8 cellular contexts compared by ENCODE assay signal in genomic region chr17:46265972-46266655, GRCh38. TPM values are rescaled to one million over a fixed set of nuclear protein-coding genes. Genes with fewer than 3 reads are reported as not detected.
DNase-seq lines count a peak whose midpoint lies in the region; ATAC-seq, FAIRE-seq and TF ChIP-seq lines count a peak whose summit lies in the region.
"Not testable (repeated sequence)": the region's sequence is repeated elsewhere in the genome, so short reads cannot be mapped to it uniquely, and the experiment has no call there.

No MANE protein-coding gene starts in this region.

- not testable (repeated sequence) for H3K27me3 Mint-ChIP-seq in activated naive CD4-positive, alpha-beta T cell treated with anti-CD3 and anti-CD28 coated beads, Interleukin-2, amount 50 U/mL, for 24 hours
- H3K27me3 Mint-ChIP-seq in immature natural killer cell (ENCODE audit: low read depth in 3 of 3) = peaks cover 4 to 28% (median 26%) of the 10 kb centered on the region in 3 donors

- H3K4me3 Mint-ChIP-seq in activated naive CD4-positive, alpha-beta T cell treated with anti-CD3 and anti-CD28 coated beads, Interleukin-2, amount 50 U/mL, for 24 hours = peak overlapping the region; percentile 92
- H3K4me3 Mint-ChIP-seq in immature natural killer cell = peak overlapping the region; percentile 85 to 94 (median 87)

- H2BK15ac ChIP-seq in neuronal stem cell (ENCODE audit: low read length) = peak overlapping the region; percentile 3

- intact Hi-C loops in endothelial cell of umbilical vein (cut with micrococcal nuclease) = not testable (repeated sequence)

- not testable (repeated sequence) for H3K9me3 Mint-ChIP-seq in activated naive CD4-positive, alpha-beta T cell treated with anti-CD3 and anti-CD28 coated beads, Interleukin-2, amount 50 U/mL, for 24 hours; immature natural killer cell

- not testable (repeated sequence) for H3K9me3 ChIP-seq in HAP-1; OCI-LY1 (ENCODE audit: low read length); endothelial cell of umbilical vein (replicated peaks; ENCODE audit: control insufficient read depth, insufficient read depth, low read length); neuronal stem cell (replicated peaks in 1 of 2; ENCODE audit: control insufficient read depth in 2 of 2, insufficient read depth in 1 of 2, low read depth in 1 of 2, low read length in 2 of 2); thoracic aorta

- H2BK5ac ChIP-seq in neuronal stem cell (ENCODE audit: low read length) = peak overlapping the region; percentile 30

- WGBS in neuronal stem cell (ENCODE audit: extremely low coverage in 2 of 2, insufficient read length in 2 of 2, insufficient replicate concordance in 1 of 2), 2 donors = no CpG with 5 or more reads among the region's 24 CpGs

- H3K27ac Mint-ChIP-seq in activated naive CD4-positive, alpha-beta T cell treated with anti-CD3 and anti-CD28 coated beads, Interleukin-2, amount 50 U/mL, for 24 hours = peak overlapping the region; percentile 93
- peak overlapping the region; percentile 82 to 92 (median 86) for H3K27ac Mint-ChIP-seq in immature natural killer cell

- TF ChIP-seq CTCF in OCI-LY1 (IDR thresholded peaks at IDR 0.05; ENCODE audit: low read length); endothelial cell of umbilical vein (IDR thresholded peaks at IDR 0.05; ENCODE audit: extremely low read depth in 1 of 2, insufficient read depth in 1 of 2, low read depth in 1 of 2, low read length in 2 of 2); thoracic aorta (IDR thresholded peaks at IDR 0.05): not testable (repeated sequence)

- CTCF ChIA-PET in endothelial cell of umbilical vein (lab: Charles Lee) = interaction anchor here (1.0 to 1.5 kb wide), 5 partner anchors 21 to 222 kb away, joined by 3 to 11 read pairs (median 4); partner anchors contain the start of gene KANSL1

- not testable (repeated sequence) for FAIRE-seq in endothelial cell of umbilical vein (lab: Jason Lieb, UNC)

- not testable (repeated sequence) for H4K20me1 ChIP-seq in OCI-LY1 (ENCODE audit: insufficient read depth, low read length); endothelial cell of umbilical vein (replicated peaks; ENCODE audit: control insufficient read depth, extremely low read depth, insufficient read depth, low read length)

- H3K27me3 ChIP-seq in HAP-1 (ENCODE audit: low read depth); OCI-LY1 (ENCODE audit: insufficient read depth, low read length); endothelial cell of umbilical vein (ENCODE audit: control insufficient read depth in 2 of 2, insufficient read depth in 2 of 2, low read length in 2 of 2); thoracic aorta (replicated peaks; ENCODE audit: insufficient read depth): not testable (repeated sequence)
- H3K27me3 ChIP-seq in neuronal stem cell (ENCODE audit: control insufficient read depth in 3 of 3, insufficient read depth in 3 of 3, low read depth in 1 of 3, low read length in 3 of 3) = peaks cover 3 to 63% (median 44%) of the 10 kb centered on the region in 3 experiments

- H3K79me1 ChIP-seq in neuronal stem cell (ENCODE audit: low read depth, low read length) = not testable (repeated sequence)

- H2AFZ ChIP-seq in OCI-LY1 (ENCODE audit: low read length) (peak overlapping the region; percentile 78; the same call in 1 of the 2 replicates), endothelial cell of umbilical vein (ENCODE audit: low read depth, low read length) (peak overlapping the region; percentile 69), neuronal stem cell (ENCODE audit: low read length) (peak overlapping the region; percentile 98)

- dilution Hi-C loops in endothelial cell of umbilical vein (cut with MboI; ENCODE audit: extremely low pct_ligation_motif_present, low sequenced_read_pairs) = not testable (repeated sequence)

- H3K9me2 ChIP-seq in OCI-LY1 (ENCODE audit: low read depth, low read length) = not testable (repeated sequence)

- POLR2A ChIA-PET in endothelial cell of umbilical vein (lab: Charles Lee) = not testable (repeated sequence)

- H3K9me1 ChIP-seq in endothelial cell of umbilical vein (replicated peaks; ENCODE audit: control insufficient read depth, extremely low read depth, insufficient read depth, low read length) = not testable (repeated sequence)

- BruUV-seq in endothelial cell of umbilical vein (replicated peaks; lab: Mats Ljungman, UMichigan) = not testable (repeated sequence)

- peak; percentile 57 for DNase-seq in D341Med (ENCODE audit: low spot score)
- DNase-seq in HAP-1 (ENCODE audit: low spot score in 2 of 2) = peak in 1 of 2 experiments; percentile 13
- DNase-seq in endothelial cell of umbilical vein (ENCODE audit: low read depth, low spot score) = peak; percentile 43
- DNase-seq in immature natural killer cell = peak; percentile 33 to 40 (median 36)
- DNase-seq in neuronal stem cell (ENCODE audit: low spot score); thoracic aorta (ENCODE audit: low spot score): not testable (repeated sequence)

- not testable (repeated sequence) for H2BK120ac ChIP-seq in neuronal stem cell (ENCODE audit: low read depth, low read length)

- H3K36me3 ChIP-seq in HAP-1 (replicated peaks); OCI-LY1 (ENCODE audit: insufficient read depth, low read length); endothelial cell of umbilical vein (ENCODE audit: control insufficient read depth in 2 of 2, extremely low read depth in 1 of 2, insufficient read depth in 2 of 2, low read length in 2 of 2); neuronal stem cell (replicated peaks in 1 of 2; ENCODE audit: control insufficient read depth in 2 of 2, insufficient read depth in 2 of 2, low read length in 2 of 2); thoracic aorta: not testable (repeated sequence)

- not testable (repeated sequence) for H4K91ac ChIP-seq in neuronal stem cell (ENCODE audit: low read depth, low read length, poor library complexity)

- not testable (repeated sequence) for ATAC-seq in thoracic aorta (ENCODE audit: insufficient number of reproducible peaks, low FRiP score, low read depth)

- peaks cover 38% of the 10 kb centered on the region for H3K4me1 Mint-ChIP-seq in activated naive CD4-positive, alpha-beta T cell treated with anti-CD3 and anti-CD28 coated beads, Interleukin-2, amount 50 U/mL, for 24 hours
- peaks cover 39 to 40% of the 10 kb centered on the region in 2 donors for H3K4me1 Mint-ChIP-seq in immature natural killer cell

- in situ Hi-C loops in HAP-1 (cut with MboI; ENCODE audit: low sequenced_read_pairs) = loop anchor here (25.0 kb wide), 1 partner anchor 679 kb away; no protein-coding TSS in a partner anchor

- H3K23ac ChIP-seq in neuronal stem cell (ENCODE audit: low read depth, low read length, poor library complexity) = peak overlapping the region; percentile 53

- H2BK12ac ChIP-seq in neuronal stem cell (ENCODE audit: low read length) = not testable (repeated sequence)

- H3K4me2 ChIP-seq in OCI-LY1 (ENCODE audit: low read length) (peak overlapping the region; percentile 65), endothelial cell of umbilical vein (ENCODE audit: insufficient read depth, low read length) (peak overlapping the region; percentile 67), neuronal stem cell (ENCODE audit: insufficient read depth, low read length, poor library complexity, severe bottlenecking) (peak overlapping the region; percentile 100)

- not testable (repeated sequence) for H3K14ac ChIP-seq in neuronal stem cell (ENCODE audit: low read length)

- not testable (repeated sequence) for H3K4me1 ChIP-seq in HAP-1; neuronal stem cell (ENCODE audit: control insufficient read depth in 2 of 2, insufficient read depth in 1 of 2, low read depth in 1 of 2, low read length in 2 of 2)
- H3K4me1 ChIP-seq in OCI-LY1 (ENCODE audit: insufficient read depth, low read length, severe bottlenecking) = peaks cover 16% of the 10 kb centered on the region
- peaks cover 16% of the 10 kb centered on the region for H3K4me1 ChIP-seq in endothelial cell of umbilical vein (ENCODE audit: control insufficient read depth, extremely low read depth, insufficient read depth, low read length)
- peaks cover 0 to 13% of the 10 kb centered on the region in 2 donors for H3K4me1 ChIP-seq in thoracic aorta (ENCODE audit: control insufficient read depth in 1 of 2, low read depth in 2 of 2)

- not testable (repeated sequence) for H3K79me2 ChIP-seq in OCI-LY1 (ENCODE audit: insufficient read depth, low read length); endothelial cell of umbilical vein (ENCODE audit: control insufficient read depth, insufficient read depth, low read length)

- H3K9ac ChIP-seq in OCI-LY1 (ENCODE audit: low read length) (peak overlapping the region; percentile 74), endothelial cell of umbilical vein (replicated peaks; ENCODE audit: extremely low read depth, insufficient read depth, low read length) (peak overlapping the region; percentile 59), neuronal stem cell (ENCODE audit: low read depth, low read length, poor library complexity) (peak overlapping the region; percentile 31)

- H3K18ac ChIP-seq in neuronal stem cell (ENCODE audit: low read length) = peak overlapping the region; percentile 16

- not testable (repeated sequence) for H2AK5ac ChIP-seq in neuronal stem cell (ENCODE audit: low read depth, low read length)

- not testable (repeated sequence) for H3K4ac ChIP-seq in neuronal stem cell (ENCODE audit: low read length)

- H4K8ac ChIP-seq in neuronal stem cell (ENCODE audit: low read depth, low read length) = peak overlapping the region; percentile 8

- not testable (repeated sequence) for H3F3A ChIP-seq in OCI-LY1 (ENCODE audit: insufficient read depth, low read length)

- H3K4me3 ChIP-seq in HAP-1 = peak overlapping the region; percentile 29
- H3K4me3 ChIP-seq in OCI-LY1 (ENCODE audit: low read depth, low read length, poor library complexity, severe bottlenecking) = peak overlapping the region; percentile 59
- peak overlapping the region in 2 of 3 experiments; percentile 30 to 41 for H3K4me3 ChIP-seq in endothelial cell of umbilical vein (replicated peaks in 1 of 3; ENCODE audit: insufficient read depth in 1 of 3, low read depth in 1 of 3, low read length in 3 of 3)
- H3K4me3 ChIP-seq in neuronal stem cell (ENCODE audit: low read length in 2 of 2) = peak overlapping the region; percentile 50 to 81
- H3K4me3 ChIP-seq in thoracic aorta = peak overlapping the region; percentile 78

- not testable (repeated sequence) for TF ChIP-seq POLR2A in endothelial cell of umbilical vein (IDR thresholded peaks at IDR 0.05; ENCODE audit: low read depth, low read length)

- not testable (repeated sequence) for H3K36me3 Mint-ChIP-seq in activated naive CD4-positive, alpha-beta T cell treated with anti-CD3 and anti-CD28 coated beads, Interleukin-2, amount 50 U/mL, for 24 hours; immature natural killer cell

- H3K27ac ChIP-seq in OCI-LY1 (ENCODE audit: low read depth, low read length, poor library complexity, severe bottlenecking); endothelial cell of umbilical vein (ENCODE audit: insufficient read depth, low read depth, low read length); neuronal stem cell (replicated peaks; ENCODE audit: low read length): not testable (repeated sequence)
- H3K27ac ChIP-seq in thoracic aorta = peak overlapping the region; percentile 82 to 86

RNA-seq across cellular contexts. Expression of gene LRRC37A, which starts 28.8 kb away (rescaled TPM):
- total RNA-seq in endothelial cell of umbilical vein = 0.88 and 4.0 TPM in 2 replicates
- 1.0 and 1.8 TPM in 2 replicates for polyA plus RNA-seq in endothelial cell of umbilical vein
- 1.1 and 1.5 TPM in 2 replicates for polyA plus RNA-seq in endothelial cell of umbilical vein (2011; cell fraction: cytosol; rRNA removed)
- 6.9 and 9.5 TPM in 2 replicates for polyA plus RNA-seq in endothelial cell of umbilical vein (2011; cell fraction: nucleus; rRNA removed)
- 0.74 and 0.91 TPM in 2 replicates for polyA plus RNA-seq in endothelial cell of umbilical vein (2012)
- polyA minus RNA-seq in endothelial cell of umbilical vein = 14.4 and 18.9 TPM in 2 replicates
- polyA minus RNA-seq in endothelial cell of umbilical vein (2011; cell fraction: cytosol; rRNA and poly(A)+ RNA removed) = not detected
- polyA minus RNA-seq in endothelial cell of umbilical vein (2011; cell fraction: nucleus; rRNA and poly(A)+ RNA removed) = 17.9 and 31.6 TPM in 2 replicates
- polyA plus RNA-seq in immature natural killer cell = under 1 TPM; 0.15 to 0.69 (median 0.28) TPM
- 2.7 TPM for polyA plus RNA-seq in neuronal stem cell (2013, experiment 1 of 2)
- 2.5 TPM for polyA plus RNA-seq in neuronal stem cell (2013, experiment 2 of 2)
- total RNA-seq in thoracic aorta = 1 to 10 TPM; 2.2 to 3.4 TPM
